ENCODE assay signal across 8 cellular contexts in the genomic region with DNA sequence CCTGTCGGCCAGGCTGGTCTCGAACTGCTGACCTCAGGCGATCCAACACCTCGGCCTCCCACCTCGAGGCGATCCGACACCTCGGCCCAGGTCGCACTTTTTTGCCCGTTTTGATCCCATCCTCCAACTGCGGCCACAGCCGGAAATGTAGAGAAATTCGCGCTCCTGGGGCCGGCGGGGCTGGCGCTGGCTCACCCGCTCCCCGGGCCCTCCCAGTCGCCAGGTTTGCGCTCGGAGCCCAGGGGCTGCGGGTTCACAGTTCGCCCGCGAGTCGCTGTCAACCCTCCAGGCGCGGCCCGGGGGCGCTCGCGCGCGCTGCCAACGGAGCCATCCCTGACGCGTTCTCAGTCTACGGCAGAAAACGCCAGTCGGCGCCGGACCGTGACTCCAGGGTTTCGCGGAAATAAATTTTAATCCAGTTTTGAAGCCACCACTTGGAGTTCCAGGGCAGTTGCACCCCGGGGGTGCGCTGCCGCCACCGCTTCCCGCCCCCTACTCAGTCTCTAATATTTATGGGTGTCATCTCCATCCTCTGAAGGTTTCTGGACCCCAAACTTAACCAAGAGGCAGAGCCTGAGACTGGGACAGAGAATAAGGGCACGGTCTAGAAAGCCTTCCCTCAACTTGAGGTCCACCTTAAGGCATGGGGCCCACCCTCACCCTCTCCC.
A peak's percentile ranks its signal among the peaks of the same experiment; 100 is the strongest.
DNase-seq lines count a peak whose midpoint lies in the region; ATAC-seq and TF ChIP-seq lines count a peak whose summit lies in the region.

No MANE protein-coding gene starts in this region.

- no peaks in the 10 kb centered on the region; the same call in 1 of the 2 replicates for H3K4me1 ChIP-seq in iPS-20b (ENCODE audit: insufficient read depth, low read length)

- no peaks in the 10 kb centered on the region for H3K36me3 ChIP-seq in iPS-20b (ENCODE audit: insufficient read depth, low read depth, low read length)

- H3K27ac ChIP-seq in iPS-20b (ENCODE audit: low read length): no peak overlapping the region

- peaks cover 26% of the 10 kb centered on the region for H3K27me3 ChIP-seq in iPS-20b (ENCODE audit: insufficient read depth, low read length)

- TF ChIP-seq CTCF in AG09309 (IDR thresholded peaks at IDR 0.05; ENCODE audit: control insufficient read depth, insufficient read depth, low read depth, low read length, missing control alignments) (peak; percentile 62), astrocyte of the cerebellum (IDR thresholded peaks at IDR 0.05; ENCODE audit: low read depth, low read length, missing control alignments) (peak; percentile 55)

- peak overlapping the region; percentile 15 for H3K4me3 ChIP-seq in AG09309 (ENCODE audit: control insufficient read depth, low read depth, low read length)
- H3K4me3 ChIP-seq in astrocyte of the cerebellum (ENCODE audit: low read depth, low read length): peak overlapping the region; percentile 18
- H3K4me3 ChIP-seq in iPS-20b (ENCODE audit: low read length): peak overlapping the region; percentile 41; the same call in 1 of the 2 replicates

- peak; percentile 32 for ATAC-seq in GM21723 (IDR thresholded peaks at IDR 0.05; ENCODE audit: unreplicated experiment)
- ATAC-seq in GM21447 (IDR thresholded peaks at IDR 0.05; ENCODE audit: unreplicated experiment): no peak

- DNase-seq in AG09309 (ENCODE audit: low read depth) (no peak), T-helper 1 cell (peak; percentile 61 to 85 (median 76)), astrocyte of the cerebellum (ENCODE audit: low read depth) (no peak), NCI-H2107 treated with DMSO at 0.1 percent for 48 hours (lab: John Stamatoyannopoulos, UW; ENCODE audit: unreplicated experiment) (no peak)
- peak; percentile 90 for DNase-seq in stimulated activated CD4-positive, alpha-beta T cell treated with anti-CD3 and anti-CD28 coated beads, Interleukin-15, amount 100 ng/mL, for 24 hours

- H3K9ac ChIP-seq in iPS-20b (ENCODE audit: low read depth, low read length): no peak overlapping the region

- H3K9me3 ChIP-seq in iPS-20b (ENCODE audit: insufficient read depth, low read depth, low read length): no peaks in the 10 kb centered on the region

- in situ Hi-C loops in astrocyte of the cerebellum (cut with HindIII; ENCODE audit: low sequenced_read_pairs): no loop called here

Comparison
In these comparisons a context has a peak if more than half of its experiments do, and no peak if none do; other contexts are left out.
1. DNase-seq: peak in T-helper 1 cell (5 of 5) and stimulated activated CD4-positive, alpha-beta T cell treated with anti-CD3 and anti-CD28 coated beads, Interleukin-15, amount 100 ng/mL, for 24 hours (single experiment); none in AG09309 (single experiment), astrocyte of the cerebellum (single experiment) and NCI-H2107 treated with DMSO at 0.1 percent for 48 hours (single experiment).
2. Peak in every context shown above with its lines, with median percentiles within 50 percentile points of each other: H3K4me3 ChIP-seq.